ENCODE assay signal across 14 cellular contexts in genomic region chrX:68978211-68978780, GRCh38.
DNase-seq lines count a peak whose midpoint lies in the region; ATAC-seq, FAIRE-seq and TF ChIP-seq lines count a peak whose summit lies in the region.
"Had no signal": no experiment of that assay in that cellular context is flagged by ENCODE, and none has a peak within 500 bp of the region (broad histone marks: within the 10 kb centered on the region; RNA-seq: fewer than 3 reads in every experiment).

No MANE protein-coding gene starts in this region.

- peaks cover 7% of the 10 kb centered on the region for H3K9me3 Mint-ChIP-seq in activated naive CD8-positive, alpha-beta T cell treated with anti-CD3 and anti-CD28 coated beads for 36 hours

- H3K36me3 Mint-ChIP-seq in activated naive CD8-positive, alpha-beta T cell treated with anti-CD3 and anti-CD28 coated beads for 36 hours: no peaks in the 10 kb centered on the region

- H3K27me3 Mint-ChIP-seq in activated naive CD8-positive, alpha-beta T cell treated with anti-CD3 and anti-CD28 coated beads for 36 hours: no peaks in the 10 kb centered on the region
- H3K27me3 Mint-ChIP-seq: activated CD8-positive, alpha-beta T cell treated with anti-CD3 and anti-CD28 coated beads for 36 hours had no signal

- H3K4me1 ChIP-seq in upper lobe of right lung: no peaks in the 10 kb centered on the region
- H3K4me1 ChIP-seq: Caco-2 had no signal

- FAIRE-seq in GM12892 (lab: Jason Lieb, UNC): no peak
- FAIRE-seq: A204.1 had no signal

- peak; percentile 73 for ATAC-seq in Right ventricle myocardium superior (ENCODE audit: poor library complexity)
- ATAC-seq in upper lobe of right lung: peak; percentile 82
- ATAC-seq: activated CD8-positive, alpha-beta T cell treated with anti-CD3 and anti-CD28 coated beads for 36 hours had no signal

- no peaks in the 10 kb centered on the region for H3K4me1 Mint-ChIP-seq in activated naive CD8-positive, alpha-beta T cell treated with anti-CD3 and anti-CD28 coated beads for 36 hours

- H3K27me3 ChIP-seq in upper lobe of right lung: no peaks in the 10 kb centered on the region

- TF ChIP-seq POLR2A in GM12892 (IDR thresholded peaks at IDR 0.05; ENCODE audit: low read depth, low read length): no peak

- H3K36me3 ChIP-seq in upper lobe of right lung: no peaks in the 10 kb centered on the region

- no peak overlapping the region for H3K27ac Mint-ChIP-seq in activated naive CD8-positive, alpha-beta T cell treated with anti-CD3 and anti-CD28 coated beads for 36 hours
- H3K27ac Mint-ChIP-seq: activated CD8-positive, alpha-beta T cell treated with anti-CD3 and anti-CD28 coated beads for 36 hours had no signal

- no peak for TF ChIP-seq CTCF in choroid plexus epithelial cell (conservative IDR thresholded peaks at IDR 0.05; ENCODE audit: low read depth, low read length)
- no peak for TF ChIP-seq CTCF in upper lobe of right lung (IDR thresholded peaks at IDR 0.05)

- H3K9me3 ChIP-seq in upper lobe of right lung: no peaks in the 10 kb centered on the region
- H3K9me3 ChIP-seq: Caco-2 had no signal

- no peak for DNase-seq in Right ventricle myocardium superior
- no peak for DNase-seq in cardiac septum (ENCODE audit: low spot score)
- peak; percentile 78 for DNase-seq in choroid plexus epithelial cell (ENCODE audit: low read depth)
- peak; percentile 83 for DNase-seq in left kidney (ENCODE audit: low read depth, low spot score)
- DNase-seq in upper lobe of right lung: no peak
- DNase-seq in activated naive CD8-positive, alpha-beta T cell treated with anti-CD3 and anti-CD28 coated beads for 36 hours: no peak
- no peak for DNase-seq in GM12892 (ENCODE audit: insufficient read length)
- DNase-seq in RKO (ENCODE audit: low spot score): no peak
- DNase-seq: activated CD8-positive, alpha-beta T cell treated with anti-CD3 and anti-CD28 coated beads for 36 hours; Caco-2; central memory CD4-positive, alpha-beta T cell; NCI-H2029; T1000 had no signal

- intact Hi-C loops in Right ventricle myocardium superior (cut with DNase I): no loop called here
- intact Hi-C loops in cardiac septum (cut with DNase I): no loop called here
- intact Hi-C loops in upper lobe of right lung (cut with DNase I): no loop called here

- no peak overlapping the region for H3K4me3 Mint-ChIP-seq in activated naive CD8-positive, alpha-beta T cell treated with anti-CD3 and anti-CD28 coated beads for 36 hours
- H3K4me3 Mint-ChIP-seq: activated CD8-positive, alpha-beta T cell treated with anti-CD3 and anti-CD28 coated beads for 36 hours had no signal

- H3K27ac ChIP-seq in upper lobe of right lung: no peak overlapping the region

- no peak overlapping the region for H3K4me3 ChIP-seq in choroid plexus epithelial cell (ENCODE audit: low read depth, low read length)
- H3K4me3 ChIP-seq in upper lobe of right lung: no peak overlapping the region

Comparison
In these comparisons a context has a peak if more than half of its experiments do, and no peak if none do; other contexts are left out.
1. DNase-seq: peak in choroid plexus epithelial cell (single experiment) and left kidney (single experiment); none in Right ventricle myocardium superior (single experiment), cardiac septum (single experiment), upper lobe of right lung (single experiment), activated naive CD8-positive, alpha-beta T cell treated with anti-CD3 and anti-CD28 coated beads for 36 hours (single experiment), GM12892 (single experiment) and RKO (single experiment).